Comparison of ENCODE assay signal across 34 cellular contexts in genomic region chr17:68944435-68945035, GRCh38. TPM values are rescaled to one million over a fixed set of nuclear protein-coding genes. Genes with fewer than 3 reads are reported as not detected.
"Had no signal": no experiment of that assay in that cellular context is flagged by ENCODE, and none has a peak within 500 bp of the region (broad histone marks: within the 10 kb centered on the region; RNA-seq: fewer than 3 reads in every experiment).

No MANE protein-coding gene starts in this region.

- H3K36me3 ChIP-seq: brain microvascular endothelial cell, MG63, SJCRH30, WERI-Rb-1 had no signal

- ATAC-seq: activated CD8-positive, alpha-beta T cell treated with anti-CD3 and anti-CD28 coated beads for 36 hours; activated T-cell treated with anti-CD3 and anti-CD28 coated beads, Interleukin-2, amount 50 U/mL, for 72 hours; activated T-helper 17 cell treated with anti-CD3 and anti-CD28 coated beads, Interleukin-2, amount 50 U/mL, for 72 hours; Panc1 had no signal

- H3K9me3 Mint-ChIP-seq: activated CD4-positive, alpha-beta T cell treated with anti-CD3 and anti-CD28 coated beads, Interleukin-2, amount 10 ng/mL, durations not matched to agents 24 days and 14 days; activated CD8-positive, alpha-beta T cell treated with anti-CD3 and anti-CD28 coated beads for 36 hours; activated T-cell treated with anti-CD3 and anti-CD28 coated beads, Interleukin-2, amount 50 U/mL, for 72 hours; activated T-helper 17 cell treated with anti-CD3 and anti-CD28 coated beads, Interleukin-2, amount 50 U/mL, for 72 hours had no signal

- H3K27me3 Mint-ChIP-seq: activated CD4-positive, alpha-beta T cell treated with anti-CD3 and anti-CD28 coated beads, Interleukin-2, amount 10 ng/mL, durations not matched to agents 24 days and 14 days; activated CD8-positive, alpha-beta T cell treated with anti-CD3 and anti-CD28 coated beads for 36 hours; activated naive CD8-positive, alpha-beta T cell treated with anti-CD3 and anti-CD28 coated beads for 36 hours; activated T-helper 17 cell treated with anti-CD3 and anti-CD28 coated beads, Interleukin-2, amount 50 U/mL, for 72 hours had no signal

- H3K4me3 ChIP-seq: MG63, SJCRH30, SK-N-MC had no signal

- H3K36me3 Mint-ChIP-seq: activated naive CD8-positive, alpha-beta T cell treated with anti-CD3 and anti-CD28 coated beads for 36 hours had no signal

- H3K4me1 ChIP-seq: SJCRH30 had no signal

- H3K9me3 ChIP-seq: MG63, SJCRH30 had no signal

- H3K4me3 Mint-ChIP-seq: activated CD4-positive, alpha-beta T cell treated with anti-CD3 and anti-CD28 coated beads, Interleukin-2, amount 10 ng/mL, durations not matched to agents 24 days and 14 days; activated CD8-positive, alpha-beta T cell treated with anti-CD3 and anti-CD28 coated beads for 36 hours; activated naive CD8-positive, alpha-beta T cell treated with anti-CD3 and anti-CD28 coated beads for 36 hours; activated T-cell treated with anti-CD3 and anti-CD28 coated beads, Interleukin-2, amount 50 U/mL, for 72 hours; activated T-helper 17 cell treated with anti-CD3 and anti-CD28 coated beads, Interleukin-2, amount 50 U/mL, for 72 hours had no signal

- H3K27ac ChIP-seq: brain microvascular endothelial cell, SJCRH30, SK-N-MC, WERI-Rb-1 had no signal

- H3K27me3 ChIP-seq: brain microvascular endothelial cell, MG63, SJCRH30 had no signal

- DNase-seq: activated CD4-positive, alpha-beta T cell treated with anti-CD3 and anti-CD28 coated beads, Interleukin-2, amount 10 ng/mL, durations not matched to agents 24 days and 14 days; activated CD4-positive, alpha-beta T cell treated with anti-CD3 and anti-CD28 coated beads, Interleukin-2, amount 50 U/mL, for 4 hours; activated CD8-positive, alpha-beta T cell treated with anti-CD3 and anti-CD28 coated beads for 36 hours; activated effector memory CD4-positive, alpha-beta T cell treated with anti-CD3 and anti-CD28 coated beads, Interleukin-2, amount 50 U/mL, for 16 hours; activated naive CD4-positive, alpha-beta T cell; activated naive CD4-positive, alpha-beta T cell treated with anti-CD3 and anti-CD28 coated beads, Interleukin-2, amount 50 U/mL, for 16 hours; activated naive CD8-positive, alpha-beta T cell treated with anti-CD3 and anti-CD28 coated beads for 36 hours; activated T-cell treated with anti-CD3 and anti-CD28 coated beads, Interleukin-2, amount 50 U/mL, for 1 hour; activated T-cell treated with anti-CD3 and anti-CD28 coated beads, Interleukin-2, amount 50 U/mL, for 72 hours; amniotic stem cell; aorta; brain microvascular endothelial cell; Kasumi-1; KG1; MG63; NCI-H1048; NCI-H1105 treated with DMSO at 0.1 percent for 48 hours; NCI-H1436; NCI-H1694; NCI-H1930; NCI-H2081 treated with DMSO at 0.1 percent for 48 hours; NCI-H345; NCI-H524 treated with DMSO at 0.1 percent for 48 hours; SHP77; SJCRH30; T1000; WERI-Rb-1 had no signal

- H3K27ac Mint-ChIP-seq: activated CD4-positive, alpha-beta T cell treated with anti-CD3 and anti-CD28 coated beads, Interleukin-2, amount 10 ng/mL, durations not matched to agents 24 days and 14 days; activated CD8-positive, alpha-beta T cell treated with anti-CD3 and anti-CD28 coated beads for 36 hours; activated naive CD8-positive, alpha-beta T cell treated with anti-CD3 and anti-CD28 coated beads for 36 hours; activated T-cell treated with anti-CD3 and anti-CD28 coated beads, Interleukin-2, amount 50 U/mL, for 72 hours; activated T-helper 17 cell treated with anti-CD3 and anti-CD28 coated beads, Interleukin-2, amount 50 U/mL, for 72 hours had no signal

- H3K4me1 Mint-ChIP-seq: activated CD4-positive, alpha-beta T cell treated with anti-CD3 and anti-CD28 coated beads, Interleukin-2, amount 10 ng/mL, durations not matched to agents 24 days and 14 days; activated naive CD8-positive, alpha-beta T cell treated with anti-CD3 and anti-CD28 coated beads for 36 hours; activated T-helper 17 cell treated with anti-CD3 and anti-CD28 coated beads, Interleukin-2, amount 50 U/mL, for 72 hours had no signal

RNA-seq across cellular contexts. Expression of gene ABCA8, which starts 10.7 kb away (rescaled TPM):
- total RNA-seq: activated CD4-positive, alpha-beta T cell treated with anti-CD3 and anti-CD28 coated beads, Interleukin-2, amount 10 ng/mL, durations not matched to agents 24 days and 14 days; activated CD8-positive, alpha-beta memory T cell treated with anti-CD3 and anti-CD28 coated beads for 36 hours; activated CD8-positive, alpha-beta T cell treated with anti-CD3 and anti-CD28 coated beads for 36 hours; activated naive CD8-positive, alpha-beta T cell treated with anti-CD3 and anti-CD28 coated beads for 36 hours; activated T-cell treated with anti-CD3 and anti-CD28 coated beads, Interleukin-2, amount 50 U/mL, for 72 hours; activated T-helper 17 cell treated with anti-CD3 and anti-CD28 coated beads, Interleukin-2, amount 50 U/mL, for 72 hours; RPMI7951; SJCRH30; T-helper 1 cell treated with Interleukin-12 subunit alpha and Interleukin-12 subunit beta and Interleukin-4 antibody, amounts not matched to agents 30 ng/mL and 1 ng/mL, for 36 hours; T-helper 2 cell treated with Interferon-gamma antibody and Interleukin-4, amounts not matched to agents 100 ng/mL and 5 ng/mL, for 36 hours had no signal
